1 cellular context compared by ENCODE assay signal in genomic region chr16:740459-740763, GRCh38.
TF ChIP-seq lines count a peak whose summit lies in the region.

No MANE protein-coding gene starts in this region.

TF ChIP-seq in K562, 482 proteins besides CTCF, POLR2A, EP300 and RAD21 (continues in another document):
- TF ChIP-seq KAT7 (CRISPR knock-in tag; IDR thresholded peaks at IDR 0.05; ENCODE audit: borderline replicate concordance), result 0 out of 2 replicates have a peak, but pooled peaks have one; percentile 7
- TF ChIP-seq ARID1B (IDR thresholded peaks at IDR 0.05), result 0 out of 2 replicates have a peak, but pooled peaks have one; percentile 5
- no peak for TF ChIP-seq PTRF (tag; IDR thresholded peaks at IDR 0.05)
- TF ChIP-seq ZFP1 (CRISPR knock-in tag; IDR thresholded peaks at IDR 0.05), result no peak
- no peak for TF ChIP-seq PRPF4 (IDR thresholded peaks at IDR 0.05; ENCODE audit: insufficient read depth, low read depth, low read length, poor library complexity, severe bottlenecking)
- no peak for TF ChIP-seq JUNB (CRISPR knock-in tag; conservative IDR thresholded peaks at IDR 0.05)
- no peak for TF ChIP-seq POLR2AphosphoS5 (IDR thresholded peaks at IDR 0.05; ENCODE audit: control insufficient read depth, insufficient read depth, low read depth, low read length)
- TF ChIP-seq POLR2AphosphoS2 (IDR thresholded peaks at IDR 0.05; ENCODE audit: low read length), result no peak
- TF ChIP-seq CGGBP1 (CRISPR knock-in tag; IDR thresholded peaks at IDR 0.05), result no peak
- TF ChIP-seq NCOA2 (IDR thresholded peaks at IDR 0.05; ENCODE audit: partially characterized antibody in 2 of 2), result no peak
- 0 out of 2 replicates have a peak, but pooled peaks have one; percentile 57 for TF ChIP-seq ZBTB7A (IDR thresholded peaks at IDR 0.05; ENCODE audit: borderline replicate concordance, control insufficient read depth, low read depth, low read length)
- no peak for TF ChIP-seq YY1 (IDR thresholded peaks at IDR 0.05; ENCODE audit: borderline replicate concordance in 1 of 3, control insufficient read depth in 1 of 3, extremely low read depth in 1 of 3, insufficient read depth in 3 of 3, insufficient read length in 1 of 3, insufficient replicate concordance in 2 of 3, low read depth in 1 of 3, low read length in 2 of 3)
- no peak for TF ChIP-seq TAF9B (IDR thresholded peaks at IDR 0.05; ENCODE audit: partially characterized antibody)
- TF ChIP-seq ZNF277 (CRISPR knock-in tag; IDR thresholded peaks at IDR 0.05; ENCODE audit: borderline replicate concordance), result no peak
- no peak for TF ChIP-seq ZNF354B (CRISPR knock-in tag; IDR thresholded peaks at IDR 0.05)
- no peak for TF ChIP-seq ZNF561 (CRISPR knock-in tag; conservative IDR thresholded peaks at IDR 0.05)
- 0 out of 4 replicates have a peak, but pooled peaks of 1 of the 2 experiments have one; percentile 27 for TF ChIP-seq MLLT1 (IDR thresholded peaks at IDR 0.05)
- no peak for TF ChIP-seq SIN3B (IDR thresholded peaks at IDR 0.05; ENCODE audit: low read depth)
- no peak for TF ChIP-seq ETV6 (IDR thresholded peaks at IDR 0.05; ENCODE audit: borderline replicate concordance in 1 of 2, low read depth in 2 of 2, low read length in 1 of 2)
- TF ChIP-seq ETV6 (CRISPR knock-in tag; IDR thresholded peaks at IDR 0.05; ENCODE audit: borderline replicate concordance), result no peak
- no peak for TF ChIP-seq ZKSCAN8 (CRISPR knock-in tag; IDR thresholded peaks at IDR 0.05)
- no peak for TF ChIP-seq ZBTB43 (CRISPR knock-in tag; IDR thresholded peaks at IDR 0.05)
- no peak for TF ChIP-seq ZNF24 (IDR thresholded peaks at IDR 0.05)
- TF ChIP-seq CEBPG (CRISPR knock-in tag; IDR thresholded peaks at IDR 0.05), result no peak
- no peak for TF ChIP-seq CEBPG (tag; conservative IDR thresholded peaks at IDR 0.05 in 1 of 2, IDR thresholded peaks at IDR 0.05 in 1 of 2)
- no peak for TF ChIP-seq ZNF592 (IDR thresholded peaks at IDR 0.05)
- TF ChIP-seq ZBTB26 (CRISPR knock-in tag; IDR thresholded peaks at IDR 0.05), result no peak
- no peak for TF ChIP-seq MLX (CRISPR knock-in tag; conservative IDR thresholded peaks at IDR 0.05)
- no peak for TF ChIP-seq TEAD4 (IDR thresholded peaks at IDR 0.05; ENCODE audit: low read length)
- 0 out of 2 replicates have a peak, but pooled peaks have one; percentile 30 for TF ChIP-seq TEAD4 (CRISPR knock-in tag; IDR thresholded peaks at IDR 0.05; ENCODE audit: borderline replicate concordance)
- TF ChIP-seq ZNF232 (CRISPR knock-in tag; IDR thresholded peaks at IDR 0.05), result no peak
- 0 out of 6 replicates have a peak, but pooled peaks of 1 of the 3 experiments have one; percentile 4 for TF ChIP-seq ZBTB11 (CRISPR knock-in tag; IDR thresholded peaks at IDR 0.05)
- no peak for TF ChIP-seq MXD1 (CRISPR knock-in tag; IDR thresholded peaks at IDR 0.05; ENCODE audit: borderline replicate concordance, poor library complexity, severe bottlenecking)
- no peak for TF ChIP-seq RNF219 (CRISPR knock-in tag; IDR thresholded peaks at IDR 0.05)
- no peak for TF ChIP-seq CREM (IDR thresholded peaks at IDR 0.05; ENCODE audit: low read depth)
- no peak for TF ChIP-seq ZBTB12 (CRISPR knock-in tag; IDR thresholded peaks at IDR 0.05)
- no peak for TF ChIP-seq ESRRB (CRISPR knock-in tag; IDR thresholded peaks at IDR 0.05; ENCODE audit: borderline replicate concordance)
- no peak for TF ChIP-seq SNAPC5 (CRISPR knock-in tag; IDR thresholded peaks at IDR 0.05)
- no peak for TF ChIP-seq BCOR (IDR thresholded peaks at IDR 0.05)
- TF ChIP-seq ZC3H8 (IDR thresholded peaks at IDR 0.05), result no peak
- TF ChIP-seq CHD1 (IDR thresholded peaks at IDR 0.05; ENCODE audit: low read length), result peak; percentile 35
- no peak for TF ChIP-seq HDGF (IDR thresholded peaks at IDR 0.05)
- TF ChIP-seq ATF4 (CRISPR knock-in tag; IDR thresholded peaks at IDR 0.05), result no peak
